In genomic region chr22:19406281-19406811, GRCh38 we compare ENCODE assay signal across 20 cellular contexts. TPM values are rescaled to one million over a fixed set of nuclear protein-coding genes. Genes with fewer than 3 reads are reported as not detected.
DNase-seq lines count a peak whose midpoint lies in the region; ATAC-seq, FAIRE-seq and TF ChIP-seq lines count a peak whose summit lies in the region.
"Had no signal": no experiment of that assay in that cellular context is flagged by ENCODE, and none has a peak within 500 bp of the region (broad histone marks: within the 10 kb centered on the region; RNA-seq: fewer than 3 reads in every experiment).

No MANE protein-coding gene starts in this region.

- H3K4me1 Mint-ChIP-seq in activated naive CD4-positive, alpha-beta T cell treated with anti-CD3 and anti-CD28 coated beads, Interleukin-2, amount 10 ng/mL, durations not matched to agents 7 days and 5 days: no peaks in the 10 kb centered on the region
- peaks cover 25% of the 10 kb centered on the region for H3K4me1 Mint-ChIP-seq in mesothelial cell of epicardium

- POLR2A ChIA-PET in OCI-LY7 (lab: Charles Lee) (interaction anchor here (0.6 kb wide), 1 partner anchor 52 kb away, joined by 3 read pairs; no protein-coding TSS in a partner anchor), K562 (lab: Yijun Ruan, JAX) (interaction anchor here (0.9 to 14.3 kb wide), 5 partner anchors 8 to 46 kb away, joined by 4 to 245 read pairs (median 15); partner anchors contain the start of genes HIRA and MRPL40)

- H3K4me3 Mint-ChIP-seq in activated naive CD4-positive, alpha-beta T cell treated with anti-CD3 and anti-CD28 coated beads, Interleukin-2, amount 10 ng/mL, durations not matched to agents 7 days and 5 days: no peak overlapping the region
- H3K4me3 Mint-ChIP-seq in mesothelial cell of epicardium: no peak overlapping the region
- H3K4me3 Mint-ChIP-seq: CD4-positive, alpha-beta T cell had no signal

- in situ Hi-C loops in K562 (cut with MboI): no loop called here

- peak; percentile 53 for ATAC-seq in K562
- ATAC-seq in HG03354 (IDR thresholded peaks at IDR 0.05; ENCODE audit: poor library complexity, severe bottlenecking, unreplicated experiment): no peak

- TF ChIP-seq POLR2A in K562 (conservative IDR thresholded peaks at IDR 0.05): no peak

- peak; percentile 26 for DNase-seq in activated naive CD4-positive, alpha-beta T cell treated with anti-CD3 and anti-CD28 coated beads, Interleukin-2, amount 10 ng/mL, durations not matched to agents 7 days and 5 days
- no peak for DNase-seq in activated naive CD4-positive, alpha-beta T cell treated with Interleukin-2 at 50 U/mL for 16 hours
- DNase-seq in OCI-LY7 (ENCODE audit: low spot score): no peak
- peak in 3 of 4 experiments; percentile 68 to 79 (median 75) for DNase-seq in K562 (ENCODE audit: extremely low read depth in 1 of 4, low spot score in 3 of 4)
- DNase-seq in mesothelial cell of epicardium (ENCODE audit: low spot score in 2 of 2, unreplicated experiment in 2 of 2): no peak
- no peak for DNase-seq in NCI-H1930 (lab: John Stamatoyannopoulos, UW)
- DNase-seq in NCI-H1436 (lab: John Stamatoyannopoulos, UW): no peak
- DNase-seq: Caco-2; CD4-positive, alpha-beta T cell; H7; NCI-H1092 treated with DMSO at 0.1 percent for 48 hours; NCI-H146; NCI-H2081; NCI-H2171; NCI-H524 treated with DMSO at 0.1 percent for 48 hours had no signal

- H3K27ac ChIP-seq in OCI-LY7 (ENCODE audit: low read depth, low read length, poor library complexity, severe bottlenecking): no peak overlapping the region
- H3K27ac ChIP-seq in K562 (ENCODE audit: extremely low read depth, low read depth, low read length): no peak overlapping the region
- H3K27ac ChIP-seq: BLaER1, KMS-11, SJSA1 had no signal

- H3K9ac ChIP-seq in K562 (ENCODE audit: insufficient read depth in 1 of 2, low read depth in 2 of 2, low read length in 2 of 2): peak overlapping the region in 1 of 2 experiments; percentile 17; a peak in 1 of 4 replicates
- H3K9ac ChIP-seq: BLaER1, KMS-11 had no signal

- TF ChIP-seq RAD21 in K562 (CRISPR knock-in tag; conservative IDR thresholded peaks at IDR 0.05 in 1 of 2, IDR thresholded peaks at IDR 0.05 in 1 of 2): peak in 1 of 2 experiments; percentile 56; a peak in 2 of 4 replicates

- peaks cover 19% of the 10 kb centered on the region for H3K9me1 ChIP-seq in K562 (ENCODE audit: control insufficient read depth, insufficient read depth, low read length)

- no peaks in the 10 kb centered on the region for H3K27me3 ChIP-seq in K562 (ENCODE audit: control insufficient read depth in 2 of 2, insufficient read depth in 2 of 2, low read length in 2 of 2)
- H3K27me3 ChIP-seq: BLaER1, SJSA1 had no signal

- peak overlapping the region; percentile 11 for H3K27ac Mint-ChIP-seq in activated naive CD4-positive, alpha-beta T cell treated with anti-CD3 and anti-CD28 coated beads, Interleukin-2, amount 10 ng/mL, durations not matched to agents 7 days and 5 days
- H3K27ac Mint-ChIP-seq in mesothelial cell of epicardium: peak overlapping the region; percentile 9
- H3K27ac Mint-ChIP-seq: CD4-positive, alpha-beta T cell had no signal

- H3K4me3 ChIP-seq in OCI-LY7 (ENCODE audit: low read depth, low read length, poor library complexity, severe bottlenecking) (no peak overlapping the region), K562 (no peak overlapping the region)
- H3K4me3 ChIP-seq: BLaER1, SJSA1 had no signal

- H2AFZ ChIP-seq in OCI-LY7 (ENCODE audit: low read length) (no peak overlapping the region), K562 (ENCODE audit: low read depth, low read length) (no peak overlapping the region)

- intact Hi-C loops in OCI-LY7 (cut with micrococcal nuclease; ENCODE audit: unreplicated experiment) (no loop called here), K562 (cut with micrococcal nuclease) (no loop called here)

- H4K20me1 ChIP-seq in OCI-LY7 (ENCODE audit: insufficient read depth, low read length) (peaks cover 7% of the 10 kb centered on the region; the same call in 1 of the 2 replicates), K562 (replicated peaks; ENCODE audit: control insufficient read depth, insufficient read depth, low read length) (peaks cover 18% of the 10 kb centered on the region)

- no peak for FAIRE-seq in K562 (lab: Jason Lieb, UNC)
- FAIRE-seq: GM12892 had no signal

- CTCF ChIA-PET in activated naive CD4-positive, alpha-beta T cell treated with anti-CD3 and anti-CD28 coated beads, Interleukin-2, amount 10 ng/mL, durations not matched to agents 7 days and 5 days (lab: Charles Lee): interaction anchor here (1.1 kb wide), 1 partner anchor 68 kb away, joined by 4 read pairs; no protein-coding TSS in a partner anchor
- CTCF ChIA-PET in OCI-LY7 (lab: Charles Lee; ENCODE audit: unreplicated experiment): interaction anchor here (0.6 kb wide), 1 partner anchor 130 kb away, joined by 6 read pairs; no protein-coding TSS in a partner anchor
- CTCF ChIA-PET in K562 (lab: Yijun Ruan, JAX; ENCODE audit: low intra/inter-chr PET ratio): no interaction called here

- peaks cover 14% of the 10 kb centered on the region; the same call in 1 of the 2 replicates for H3K79me2 ChIP-seq in OCI-LY7 (ENCODE audit: insufficient read depth, low read depth, low read length)
- peaks cover 30% of the 10 kb centered on the region for H3K79me2 ChIP-seq in K562 (ENCODE audit: control insufficient read depth, insufficient read depth, low read length)

- 66% methylated on average over 3 of the region's 3 CpGs for WGBS in K562 (ENCODE audit: insufficient coverage, low coverage, missing lambda C conversion rate)

- H3K27me3 Mint-ChIP-seq in activated naive CD4-positive, alpha-beta T cell treated with anti-CD3 and anti-CD28 coated beads, Interleukin-2, amount 10 ng/mL, durations not matched to agents 7 days and 5 days: no peaks in the 10 kb centered on the region
- H3K27me3 Mint-ChIP-seq in mesothelial cell of epicardium (ENCODE audit: low read depth): no peaks in the 10 kb centered on the region
- H3K27me3 Mint-ChIP-seq: CD4-positive, alpha-beta T cell had no signal

- TF ChIP-seq EP300 in K562 (IDR thresholded peaks at IDR 0.05; ENCODE audit: low read length): no peak; the same call in 1 of the 2 replicates

- H3K36me3 Mint-ChIP-seq in activated naive CD4-positive, alpha-beta T cell treated with anti-CD3 and anti-CD28 coated beads, Interleukin-2, amount 10 ng/mL, durations not matched to agents 7 days and 5 days: peaks cover 55% of the 10 kb centered on the region
- peaks cover 13% of the 10 kb centered on the region for H3K36me3 Mint-ChIP-seq in mesothelial cell of epicardium

- H3K36me3 ChIP-seq in OCI-LY7 (ENCODE audit: insufficient read depth, low read length) (peaks cover 91% of the 10 kb centered on the region), K562 (ENCODE audit: control insufficient read depth, insufficient read depth, low read length) (peaks cover 95% of the 10 kb centered on the region)

- H3K9me3 Mint-ChIP-seq in activated naive CD4-positive, alpha-beta T cell treated with anti-CD3 and anti-CD28 coated beads, Interleukin-2, amount 10 ng/mL, durations not matched to agents 7 days and 5 days: no peaks in the 10 kb centered on the region
- no peaks in the 10 kb centered on the region for H3K9me3 Mint-ChIP-seq in mesothelial cell of epicardium
- H3K9me3 Mint-ChIP-seq: CD4-positive, alpha-beta T cell had no signal

- no TSS peak for BruUV-seq in OCI-LY7 (replicated peaks; lab: Mats Ljungman, UMichigan)
- no TSS peak for BruUV-seq in K562 (replicated peaks; lab: Mats Ljungman, UMichigan)

- H3K4me1 ChIP-seq in OCI-LY7 (ENCODE audit: insufficient read depth, low read length, poor library complexity, severe bottlenecking) (peaks cover 8% of the 10 kb centered on the region), K562 (replicated peaks in 1 of 2; ENCODE audit: control insufficient read depth in 2 of 2, insufficient read depth in 2 of 2, low read length in 2 of 2) (peaks cover 18 to 24% of the 10 kb centered on the region in 2 experiments; a peak in 4 of 5 replicates)
- H3K4me1 ChIP-seq: BLaER1, Caco-2 had no signal

- H3K9me2 ChIP-seq in OCI-LY7 (ENCODE audit: insufficient read depth, low read length): no peaks in the 10 kb centered on the region

- H3K9me3 ChIP-seq in OCI-LY7 (ENCODE audit: low read length) (no peaks in the 10 kb centered on the region), K562 (replicated peaks; ENCODE audit: control insufficient read depth, insufficient read depth, low read depth, low read length) (no peaks in the 10 kb centered on the region)
- H3K9me3 ChIP-seq: BLaER1, Caco-2, SJSA1 had no signal

- TF ChIP-seq CTCF in OCI-LY7 (conservative IDR thresholded peaks at IDR 0.05; ENCODE audit: low read length) (peak; percentile 36; the same call in 1 of the 2 replicates), K562 (IDR thresholded peaks at IDR 0.05 in 2 of 3, conservative IDR thresholded peaks at IDR 0.05 in 1 of 3; ENCODE audit: insufficient read depth in 2 of 3, low read depth in 1 of 3, low read length in 3 of 3) (peak in 2 of 3 experiments; percentile 24 to 46; a peak in 2 of 6 replicates), mesothelial cell of epicardium (IDR thresholded peaks at IDR 0.05; ENCODE audit: unreplicated experiment) (no peak)

- no peak overlapping the region for H3K4me2 ChIP-seq in OCI-LY7 (ENCODE audit: low read length)
- H3K4me2 ChIP-seq in K562 (ENCODE audit: insufficient read depth, low read length): no peak overlapping the region
- H3K4me2 ChIP-seq: BLaER1, KMS-11 had no signal

RNA-seq across cellular contexts. Expression of gene HIRA, which starts 25.2 kb away (rescaled TPM):
- total RNA-seq in OCI-LY7 (2014; rRNA removed; shearing (Covaris generic)): 22.4 and 31.2 TPM in 2 replicates
- total RNA-seq in OCI-LY7 (2022) (49.4 and 55.7 TPM in 2 replicates), K562 (2014; rRNA removed) (58.3 and 70.6 TPM in 2 replicates), K562 (2014; rRNA removed; fragmentation: Illumina TruSeq; extraction: Trizol) (53.9 and 54.0 TPM in 2 replicates), K562 (2015; rRNA removed; fragmentation: Illumina TruSeq; extraction: Trizol) (57.5 and 58.4 TPM in 2 replicates), K562 (2021) (115 and 132 TPM in 2 replicates), mesothelial cell of epicardium (34.6 to 38.2 TPM (median 34.9 TPM) in 3 replicates)
- 103 and 120 TPM in 2 replicates for total RNA-seq in K562 (2011; cell fraction: chromatin; rRNA removed; ENCODE audit: low replicate concordance)
- 79.7 and 81.6 TPM in 2 replicates for total RNA-seq in K562 (2011; cell fraction: nucleolus; rRNA removed)
- total RNA-seq in K562 (2011; cell fraction: nucleoplasm; rRNA removed): 66.5 and 67.1 TPM in 2 replicates
- polyA plus RNA-seq in K562 (2011; rRNA removed) (71.7 and 82.2 TPM in 2 replicates), K562 (2014; fragmentation: Illumina TruSeq; extraction: Trizol) (106 and 114 TPM in 2 replicates), K562 (2014; fragmentation: Nextera tagmentation; extraction: Ambion mirVana) (1 to 10 TPM in 1 of 2 experiments, under 1 TPM in 1; 0.96 to 1.2 TPM), K562 (2014; rRNA removed) (80.0 and 80.8 TPM in 2 replicates)
- 105 and 109 TPM in 2 replicates for polyA plus RNA-seq in K562 (2011; cell fraction: cytosol; rRNA removed)
- polyA plus RNA-seq in K562 (2011; cell fraction: nucleus; rRNA removed): 104 and 124 TPM in 2 replicates
- 91.6 and 91.8 TPM in 2 replicates for polyA plus RNA-seq in K562 (2012)
- polyA minus RNA-seq in K562 (2011; rRNA and poly(A)+ RNA removed): 93.7 and 126 TPM in 2 replicates
- 65.3 and 93.4 TPM in 2 replicates for polyA minus RNA-seq in K562 (2011; cell fraction: cytosol; rRNA and poly(A)+ RNA removed)
- 30.3 and 61.3 TPM in 2 replicates for polyA minus RNA-seq in K562 (2011; cell fraction: nucleus; rRNA and poly(A)+ RNA removed)

RNA-seq across cellular contexts. Expression of gene MRPL40, which starts 26.0 kb away (rescaled TPM):
- total RNA-seq in OCI-LY7 (2014; rRNA removed; shearing (Covaris generic)): 38.5 and 46.3 TPM in 2 replicates
- 40.0 and 45.6 TPM in 2 replicates for total RNA-seq in OCI-LY7 (2022)
- 13.9 and 26.1 TPM in 2 replicates for total RNA-seq in K562 (2011; cell fraction: chromatin; rRNA removed; ENCODE audit: low replicate concordance)
- total RNA-seq in K562 (2011; cell fraction: nucleolus; rRNA removed): 29.0 and 32.5 TPM in 2 replicates
- total RNA-seq in K562 (2011; cell fraction: nucleoplasm; rRNA removed): 25.1 and 32.0 TPM in 2 replicates
- 160 and 182 TPM in 2 replicates for total RNA-seq in K562 (2014; rRNA removed)
- total RNA-seq in K562 (2014; rRNA removed; fragmentation: Illumina TruSeq; extraction: Trizol): 208 and 209 TPM in 2 replicates
- 181 and 198 TPM in 2 replicates for total RNA-seq in K562 (2015; rRNA removed; fragmentation: Illumina TruSeq; extraction: Trizol)
- 132 and 144 TPM in 2 replicates for total RNA-seq in K562 (2021)
- 175 and 219 TPM in 2 replicates for polyA plus RNA-seq in K562 (2011; rRNA removed)
- polyA plus RNA-seq in K562 (2011; cell fraction: cytosol; rRNA removed): 88.3 and 113 TPM in 2 replicates
- polyA plus RNA-seq in K562 (2011; cell fraction: nucleus; rRNA removed): 34.6 and 66.5 TPM in 2 replicates
- 159 TPM in 2 replicates for polyA plus RNA-seq in K562 (2012)
- 197 and 237 TPM in 2 replicates for polyA plus RNA-seq in K562 (2014; fragmentation: Illumina TruSeq; extraction: Trizol)
- 100 to 1,000 TPM; 601 to 652 TPM for polyA plus RNA-seq in K562 (2014; fragmentation: Nextera tagmentation; extraction: Ambion mirVana)
- 223 TPM in 2 replicates for polyA plus RNA-seq in K562 (2014; rRNA removed)
- 52.5 and 73.2 TPM in 2 replicates for polyA minus RNA-seq in K562 (2011; rRNA and poly(A)+ RNA removed)
- 31.3 and 34.3 TPM in 2 replicates for polyA minus RNA-seq in K562 (2011; cell fraction: cytosol; rRNA and poly(A)+ RNA removed)
- polyA minus RNA-seq in K562 (2011; cell fraction: nucleus; rRNA and poly(A)+ RNA removed): 12.0 and 31.3 TPM in 2 replicates
- total RNA-seq in mesothelial cell of epicardium: 17.9 to 21.9 TPM (median 19.1 TPM) in 3 replicates

RNA-seq across cellular contexts. Expression of gene C22orf39, which starts 41.2 kb away (rescaled TPM):
- total RNA-seq in OCI-LY7 (2014; rRNA removed; shearing (Covaris generic)): 64.8 and 70.4 TPM in 2 replicates
- total RNA-seq in OCI-LY7 (2022): 52.1 and 56.3 TPM in 2 replicates
- 119 and 122 TPM in 2 replicates for total RNA-seq in K562 (2011; cell fraction: chromatin; rRNA removed; ENCODE audit: low replicate concordance)
- total RNA-seq in K562 (2011; cell fraction: nucleolus; rRNA removed): 71.8 and 76.0 TPM in 2 replicates
- total RNA-seq in K562 (2011; cell fraction: nucleoplasm; rRNA removed): 107 and 142 TPM in 2 replicates
- 94.7 and 124 TPM in 2 replicates for total RNA-seq in K562 (2014; rRNA removed)
- 57.2 and 59.5 TPM in 2 replicates for total RNA-seq in K562 (2014; rRNA removed; fragmentation: Illumina TruSeq; extraction: Trizol)
- total RNA-seq in K562 (2015; rRNA removed; fragmentation: Illumina TruSeq; extraction: Trizol): 61.3 and 63.2 TPM in 2 replicates
- total RNA-seq in K562 (2021): 66.8 and 68.0 TPM in 2 replicates
- 139 and 244 TPM in 2 replicates for polyA plus RNA-seq in K562 (2011; rRNA removed)
- 164 and 257 TPM in 2 replicates for polyA plus RNA-seq in K562 (2011; cell fraction: cytosol; rRNA removed)
- polyA plus RNA-seq in K562 (2011; cell fraction: nucleus; rRNA removed): 71.0 and 99.7 TPM in 2 replicates
- polyA plus RNA-seq in K562 (2012): 87.8 and 120 TPM in 2 replicates
- polyA plus RNA-seq in K562 (2014; fragmentation: Illumina TruSeq; extraction: Trizol): 68.6 and 73.5 TPM in 2 replicates
- polyA plus RNA-seq in K562 (2014; fragmentation: Nextera tagmentation; extraction: Ambion mirVana): 10 to 100 TPM; 20.4 to 25.9 TPM
- 112 and 121 TPM in 2 replicates for polyA plus RNA-seq in K562 (2014; rRNA removed)
- polyA minus RNA-seq in K562 (2011; rRNA and poly(A)+ RNA removed): 116 and 185 TPM in 2 replicates
- polyA minus RNA-seq in K562 (2011; cell fraction: cytosol; rRNA and poly(A)+ RNA removed): 49.4 and 80.5 TPM in 2 replicates
- polyA minus RNA-seq in K562 (2011; cell fraction: nucleus; rRNA and poly(A)+ RNA removed): 24.9 and 58.9 TPM in 2 replicates
- 33.4 to 36.8 TPM (median 34.0 TPM) in 3 replicates for total RNA-seq in mesothelial cell of epicardium

Comparison
In these comparisons a context has a peak if more than half of its experiments do, and no peak if none do; other contexts are left out.
1. DNase-seq: peak in activated naive CD4-positive, alpha-beta T cell treated with anti-CD3 and anti-CD28 coated beads, Interleukin-2, amount 10 ng/mL, durations not matched to agents 7 days and 5 days (single experiment) and K562 (3 of 4); none in activated naive CD4-positive, alpha-beta T cell treated with Interleukin-2 at 50 U/mL for 16 hours (single experiment), OCI-LY7 (single experiment), mesothelial cell of epicardium (0 of 2), NCI-H1930 (0 of 2) and NCI-H1436 (single experiment).